8 cellular contexts compared by ENCODE assay signal in genomic region chr14:34059925-34060746, GRCh38.
A peak's percentile ranks its signal among the peaks of the same experiment; 100 is the strongest.
DNase-seq lines count a peak whose midpoint lies in the region; ATAC-seq and TF ChIP-seq lines count a peak whose summit lies in the region.

No MANE protein-coding gene starts in this region.

- no peak overlapping the region for H3K27ac Mint-ChIP-seq in CD8-positive, alpha-beta T cell
- peak overlapping the region; percentile 79 for H3K27ac Mint-ChIP-seq in activated naive CD8-positive, alpha-beta T cell treated with anti-CD3 and anti-CD28 coated beads for 36 hours
- H3K27ac Mint-ChIP-seq in type B pancreatic cell: peak overlapping the region; percentile 100

- H3K27me3 Mint-ChIP-seq in CD8-positive, alpha-beta T cell (ENCODE audit: low read depth): peaks cover 18% of the 10 kb centered on the region
- H3K27me3 Mint-ChIP-seq in activated naive CD8-positive, alpha-beta T cell treated with anti-CD3 and anti-CD28 coated beads for 36 hours: peaks cover 28% of the 10 kb centered on the region
- H3K27me3 Mint-ChIP-seq in type B pancreatic cell: peaks cover 15% of the 10 kb centered on the region

- H3K36me3 Mint-ChIP-seq in CD8-positive, alpha-beta T cell: no peaks in the 10 kb centered on the region
- no peaks in the 10 kb centered on the region for H3K36me3 Mint-ChIP-seq in activated naive CD8-positive, alpha-beta T cell treated with anti-CD3 and anti-CD28 coated beads for 36 hours
- H3K36me3 Mint-ChIP-seq in type B pancreatic cell: no peaks in the 10 kb centered on the region

- no peak for TF ChIP-seq CTCF in CD8-positive, alpha-beta T cell (IDR thresholded peaks at IDR 0.05)
- peak; percentile 23; the same call in 1 of the 2 replicates for TF ChIP-seq CTCF in RWPE1 (conservative IDR thresholded peaks at IDR 0.05; ENCODE audit: low read depth)
- TF ChIP-seq CTCF in cardiac muscle cell (IDR thresholded peaks at IDR 0.05; ENCODE audit: low read depth, low read length): peak; percentile 28
- TF ChIP-seq CTCF in osteoblast (IDR thresholded peaks at IDR 0.05; ENCODE audit: extremely low read depth, low read depth, low read length): no peak
- peak; percentile 31 for TF ChIP-seq CTCF in type B pancreatic cell (conservative IDR thresholded peaks at IDR 0.05)

- H3K4me1 Mint-ChIP-seq in CD8-positive, alpha-beta T cell (ENCODE audit: low read depth): peaks cover 12% of the 10 kb centered on the region
- H3K4me1 Mint-ChIP-seq in activated naive CD8-positive, alpha-beta T cell treated with anti-CD3 and anti-CD28 coated beads for 36 hours: peaks cover 8% of the 10 kb centered on the region
- H3K4me1 Mint-ChIP-seq in type B pancreatic cell (ENCODE audit: unreplicated experiment): peaks cover 26% of the 10 kb centered on the region

- no peaks in the 10 kb centered on the region for H3K27me3 ChIP-seq in CD8-positive, alpha-beta T cell (ENCODE audit: insufficient read depth, low read length)
- H3K27me3 ChIP-seq in cardiac muscle cell (no peaks in the 10 kb centered on the region), osteoblast (ENCODE audit: insufficient read depth, low read length) (no peaks in the 10 kb centered on the region)

- H3K4me3 ChIP-seq in CD8-positive, alpha-beta T cell (ENCODE audit: low read depth, low read length): peak overlapping the region; percentile 55
- H3K4me3 ChIP-seq in cardiac muscle cell (peak overlapping the region; percentile 33), osteoblast (ENCODE audit: insufficient read depth, low read length) (peak overlapping the region; percentile 61)

- no peaks in the 10 kb centered on the region for H4K20me1 ChIP-seq in osteoblast (ENCODE audit: insufficient read depth, low read length)

- CTCF ChIA-PET in CD8-positive, alpha-beta T cell (lab: Charles Lee): no interaction called here
- CTCF ChIA-PET in RWPE1 (lab: Yijun Ruan, JAX): interaction anchor here (0.6 to 1.7 kb wide), 4 partner anchors 25 to 330 kb away, joined by 3 to 13 read pairs (median 4); no protein-coding TSS in a partner anchor

- H3K4me1 ChIP-seq in CD8-positive, alpha-beta T cell (ENCODE audit: insufficient read depth, low read length): peaks cover 4% of the 10 kb centered on the region
- H3K4me1 ChIP-seq in cardiac muscle cell (ENCODE audit: low read depth) (peaks cover 2% of the 10 kb centered on the region), osteoblast (ENCODE audit: insufficient read depth, low read length) (no peaks in the 10 kb centered on the region)

- peak overlapping the region; percentile 68 for H2AFZ ChIP-seq in osteoblast (ENCODE audit: low read length)

- no peaks in the 10 kb centered on the region for H3K36me3 ChIP-seq in CD8-positive, alpha-beta T cell (ENCODE audit: insufficient read depth, low read length)
- H3K36me3 ChIP-seq in cardiac muscle cell (no peaks in the 10 kb centered on the region), osteoblast (ENCODE audit: insufficient read depth, low read length) (no peaks in the 10 kb centered on the region)

- ATAC-seq in CD8-positive, alpha-beta T cell: peak; percentile 77
- ATAC-seq in HG03342 (IDR thresholded peaks at IDR 0.05; ENCODE audit: unreplicated experiment): peak; percentile 59

- H3K9me3 Mint-ChIP-seq in CD8-positive, alpha-beta T cell: no peaks in the 10 kb centered on the region
- no peaks in the 10 kb centered on the region for H3K9me3 Mint-ChIP-seq in activated naive CD8-positive, alpha-beta T cell treated with anti-CD3 and anti-CD28 coated beads for 36 hours
- no peaks in the 10 kb centered on the region for H3K9me3 Mint-ChIP-seq in type B pancreatic cell

- no peaks in the 10 kb centered on the region for H3K79me2 ChIP-seq in osteoblast (ENCODE audit: insufficient read depth, low read length)

- peak overlapping the region; percentile 71 for H3K4me2 ChIP-seq in osteoblast (ENCODE audit: insufficient read depth, low read length)

- H3K27ac ChIP-seq in CD8-positive, alpha-beta T cell (ENCODE audit: low read depth, low read length): no peak overlapping the region
- peak overlapping the region; percentile 80 for H3K27ac ChIP-seq in RWPE1
- H3K27ac ChIP-seq in cardiac muscle cell: peak overlapping the region; percentile 71
- H3K27ac ChIP-seq in osteoblast (ENCODE audit: low read depth, low read length): no peak overlapping the region

- POLR2A ChIA-PET in CD8-positive, alpha-beta T cell (lab: Charles Lee): interaction anchor here (0.5 kb wide), 1 partner anchor 118 kb away, joined by 3 read pairs; no protein-coding TSS in a partner anchor
- POLR2A ChIA-PET in RWPE1 (lab: Yijun Ruan, JAX; ENCODE audit: low non-redundant PET): interaction anchor here (0.6 to 1.0 kb wide), 4 partner anchors 15 to 133 kb away, joined by 3 to 5 read pairs (median 4); no protein-coding TSS in a partner anchor

- peak in 6 of 7 experiments; percentile 18 to 62 (median 40) for DNase-seq in CD8-positive, alpha-beta T cell
- peak; percentile 52 for DNase-seq in GM19238 (ENCODE audit: insufficient read length, low spot score)
- DNase-seq in RWPE1 (ENCODE audit: low spot score): peak; percentile 85
- DNase-seq in activated naive CD8-positive, alpha-beta T cell treated with anti-CD3 and anti-CD28 coated beads for 36 hours: peak; percentile 58
- peak; percentile 78 to 88 for DNase-seq in cardiac muscle cell (ENCODE audit: low read depth in 1 of 2, low spot score in 1 of 2)
- DNase-seq in osteoblast (ENCODE audit: insufficient read length, low spot score, missing footprints): peak; percentile 92
- DNase-seq in type B pancreatic cell (ENCODE audit: extremely low spot score, unreplicated experiment): peak; percentile 79

- H3K9me3 ChIP-seq in CD8-positive, alpha-beta T cell (ENCODE audit: low read length): no peaks in the 10 kb centered on the region
- H3K9me3 ChIP-seq in cardiac muscle cell (ENCODE audit: low read depth): no peaks in the 10 kb centered on the region
- no peaks in the 10 kb centered on the region for H3K9me3 ChIP-seq in osteoblast (ENCODE audit: low read depth, low read length)

- intact Hi-C loops in CD8-positive, alpha-beta T cell (cut with DNase I, micrococcal nuclease): no loop called here

- H3K4me3 Mint-ChIP-seq in CD8-positive, alpha-beta T cell: peak overlapping the region; percentile 84
- H3K4me3 Mint-ChIP-seq in activated naive CD8-positive, alpha-beta T cell treated with anti-CD3 and anti-CD28 coated beads for 36 hours: peak overlapping the region; percentile 83
- H3K4me3 Mint-ChIP-seq in type B pancreatic cell: peak overlapping the region; percentile 96

Comparison
In these comparisons a context has a peak if more than half of its experiments do, and no peak if none do; other contexts are left out.
1. DNase-seq: peak in every context shown above with its lines; median percentile 92 in osteoblast; 85 in RWPE1; 83 in cardiac muscle cell; 79 in type B pancreatic cell; 58 in activated naive CD8-positive, alpha-beta T cell treated with anti-CD3 and anti-CD28 coated beads for 36 hours; 52 in GM19238; 40 in CD8-positive, alpha-beta T cell.
2. H3K27ac ChIP-seq: peak in RWPE1 (single experiment) and cardiac muscle cell (single experiment); none in CD8-positive, alpha-beta T cell (single experiment) and osteoblast (single experiment).
3. CTCF ChIP-seq: peak in RWPE1 (single experiment), cardiac muscle cell (single experiment) and type B pancreatic cell (single experiment); none in CD8-positive, alpha-beta T cell (single experiment) and osteoblast (single experiment).
4. Peak in every context shown above with its lines, with median percentiles within 50 percentile points of each other: H3K4me3 ChIP-seq and H3K4me3 Mint-ChIP-seq.